In the genomic region with DNA sequence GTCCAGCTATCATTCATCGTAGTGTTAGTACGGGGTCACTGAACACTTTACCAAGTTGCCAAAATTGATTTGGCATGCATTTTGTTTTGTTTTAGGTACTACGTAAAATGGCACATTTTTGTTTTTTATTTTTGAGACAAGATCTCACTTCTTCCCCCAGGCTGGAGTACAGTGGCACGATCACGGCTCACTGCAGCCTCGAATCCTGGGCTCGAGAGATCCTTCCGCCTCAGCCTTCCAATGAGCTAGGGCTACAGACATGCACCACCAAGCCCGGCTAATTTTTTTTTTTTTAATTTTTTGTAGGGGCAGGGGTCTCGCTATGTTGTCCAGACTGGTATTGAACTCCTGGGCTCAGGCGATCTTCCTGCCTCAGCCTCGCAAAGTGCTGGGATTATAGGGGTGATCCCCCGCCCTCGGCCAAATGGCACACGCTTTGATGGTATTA, we compare ENCODE assay signal across 8 cellular contexts. TPM values are rescaled to one million over a fixed set of nuclear protein-coding genes. Genes with fewer than 3 reads are reported as not detected.
DNase-seq lines count a peak whose midpoint lies in the region; TF ChIP-seq lines count a peak whose summit lies in the region.

No MANE protein-coding gene starts in this region.

- TF ChIP-seq CTCF in BE2C (IDR thresholded peaks at IDR 0.05; ENCODE audit: low read depth, low read length) (no peak), GM13976 (IDR thresholded peaks at IDR 0.05; ENCODE audit: borderline replicate concordance, control extremely low read depth, extremely low read depth, insufficient read depth, missing control alignments) (no peak)

- H3K9ac ChIP-seq in HUES64 (ENCODE audit: low read depth, low read length) (peak overlapping the region; percentile 90), stomach smooth muscle (ENCODE audit: low read length in 2 of 2) (peak overlapping the region; percentile 72 to 79)

- in situ Hi-C loops in GM13976 (cut with MboI; ENCODE audit: low sequenced_read_pairs, unreplicated experiment): no loop called here

- no peaks in the 10 kb centered on the region for H3K4me1 ChIP-seq in BE2C
- peaks cover 6% of the 10 kb centered on the region; the same call in 1 of the 2 replicates for H3K4me1 ChIP-seq in HUES64 (ENCODE audit: insufficient read depth, low read length)
- H3K4me1 ChIP-seq in stomach smooth muscle (ENCODE audit: control insufficient read depth, insufficient read depth, low read length): peaks cover 7% of the 10 kb centered on the region

- peaks cover 52% of the 10 kb centered on the region for H3K4me1 Mint-ChIP-seq in activated naive CD4-positive, alpha-beta T cell treated with anti-CD3 and anti-CD28 coated beads, Interleukin-2, amount 50 U/mL, for 24 hours
- H3K4me1 Mint-ChIP-seq in immature natural killer cell: peaks cover 30 to 55% of the 10 kb centered on the region in 2 donors

- H3K4me3 ChIP-seq in BE2C (ENCODE audit: low read depth, low read length): peak overlapping the region; percentile 85
- H3K4me3 ChIP-seq in HUES64 (ENCODE audit: low read length): peak overlapping the region; percentile 69
- H3K4me3 ChIP-seq in stomach smooth muscle (ENCODE audit: low read length in 2 of 2): peak overlapping the region; percentile 82 to 93

- peak overlapping the region; percentile 97 for H3K4me3 Mint-ChIP-seq in activated naive CD4-positive, alpha-beta T cell treated with anti-CD3 and anti-CD28 coated beads, Interleukin-2, amount 50 U/mL, for 24 hours
- peak overlapping the region; percentile 89 to 96 (median 90) for H3K4me3 Mint-ChIP-seq in immature natural killer cell

- H3K27ac Mint-ChIP-seq in activated naive CD4-positive, alpha-beta T cell treated with anti-CD3 and anti-CD28 coated beads, Interleukin-2, amount 50 U/mL, for 24 hours: no peak overlapping the region
- H3K27ac Mint-ChIP-seq in immature natural killer cell: peak overlapping the region; percentile 78 to 93 (median 90)

- H3K9me3 Mint-ChIP-seq in activated naive CD4-positive, alpha-beta T cell treated with anti-CD3 and anti-CD28 coated beads, Interleukin-2, amount 50 U/mL, for 24 hours: no peaks in the 10 kb centered on the region
- no peaks in the 10 kb centered on the region for H3K9me3 Mint-ChIP-seq in immature natural killer cell

- peak overlapping the region; percentile 93 for H3K27ac ChIP-seq in HUES64 (ENCODE audit: low read depth, low read length)
- peak overlapping the region; percentile 68 for H3K27ac ChIP-seq in stomach smooth muscle (ENCODE audit: low read length)

- peaks cover 11% of the 10 kb centered on the region for H3K36me3 Mint-ChIP-seq in activated naive CD4-positive, alpha-beta T cell treated with anti-CD3 and anti-CD28 coated beads, Interleukin-2, amount 50 U/mL, for 24 hours
- peaks cover 0 to 21% (median 3%) of the 10 kb centered on the region in 3 donors for H3K36me3 Mint-ChIP-seq in immature natural killer cell

- DNase-seq in BE2C: no peak
- DNase-seq in immature natural killer cell: no peak
- DNase-seq in activated CD4-positive, CD25-positive, alpha-beta regulatory T cell (lab: John Stamatoyannopoulos, UW): no peak
- DNase-seq in GM13976 (ENCODE audit: low spot score): no peak
- no peak for DNase-seq in foreskin melanocyte

- WGBS in HUES64: 37% methylated on average over 15 of the region's 15 CpGs

- H3K27me3 ChIP-seq in BE2C: no peaks in the 10 kb centered on the region
- H3K27me3 ChIP-seq in HUES64 (ENCODE audit: insufficient read depth, low read length): no peaks in the 10 kb centered on the region
- no peaks in the 10 kb centered on the region for H3K27me3 ChIP-seq in stomach smooth muscle (ENCODE audit: control insufficient read depth in 1 of 2, insufficient read depth in 2 of 2, low read length in 2 of 2)

- H3K36me3 ChIP-seq in BE2C: peaks cover 31% of the 10 kb centered on the region
- peaks cover 35% of the 10 kb centered on the region for H3K36me3 ChIP-seq in HUES64 (ENCODE audit: insufficient read depth, low read length)
- peaks cover 7 to 8% of the 10 kb centered on the region in 2 donors for H3K36me3 ChIP-seq in stomach smooth muscle (ENCODE audit: control insufficient read depth in 2 of 2, insufficient read depth in 2 of 2, low read length in 2 of 2)

- H3K9me3 ChIP-seq in BE2C (no peaks in the 10 kb centered on the region), HUES64 (ENCODE audit: insufficient read depth, low read depth, low read length) (no peaks in the 10 kb centered on the region), stomach smooth muscle (ENCODE audit: control insufficient read depth in 2 of 2, low read length in 2 of 2) (no peaks in the 10 kb centered on the region)

- no peaks in the 10 kb centered on the region for H3K27me3 Mint-ChIP-seq in activated naive CD4-positive, alpha-beta T cell treated with anti-CD3 and anti-CD28 coated beads, Interleukin-2, amount 50 U/mL, for 24 hours
- H3K27me3 Mint-ChIP-seq in immature natural killer cell (ENCODE audit: low read depth in 3 of 3): peaks cover 7 to 14% (median 8%) of the 10 kb centered on the region in 3 donors

RNA-seq across cellular contexts. Expression of gene TAF1B, which starts 0.8 kb away (rescaled TPM):
- 8.5 TPM for polyA plus RNA-seq in BE2C (2012; ENCODE audit: insufficient read depth, insufficient read length, low read depth)
- polyA plus RNA-seq in HUES64 (2013, experiment 1 of 2): 29.4 TPM
- 30.8 TPM for polyA plus RNA-seq in HUES64 (2013, experiment 2 of 2)
- polyA plus RNA-seq in immature natural killer cell: 10 to 100 TPM in 2 of 3 donors, 1 to 10 TPM in 1; 8.7 to 21.8 (median 10.2) TPM
